In the genomic region with DNA sequence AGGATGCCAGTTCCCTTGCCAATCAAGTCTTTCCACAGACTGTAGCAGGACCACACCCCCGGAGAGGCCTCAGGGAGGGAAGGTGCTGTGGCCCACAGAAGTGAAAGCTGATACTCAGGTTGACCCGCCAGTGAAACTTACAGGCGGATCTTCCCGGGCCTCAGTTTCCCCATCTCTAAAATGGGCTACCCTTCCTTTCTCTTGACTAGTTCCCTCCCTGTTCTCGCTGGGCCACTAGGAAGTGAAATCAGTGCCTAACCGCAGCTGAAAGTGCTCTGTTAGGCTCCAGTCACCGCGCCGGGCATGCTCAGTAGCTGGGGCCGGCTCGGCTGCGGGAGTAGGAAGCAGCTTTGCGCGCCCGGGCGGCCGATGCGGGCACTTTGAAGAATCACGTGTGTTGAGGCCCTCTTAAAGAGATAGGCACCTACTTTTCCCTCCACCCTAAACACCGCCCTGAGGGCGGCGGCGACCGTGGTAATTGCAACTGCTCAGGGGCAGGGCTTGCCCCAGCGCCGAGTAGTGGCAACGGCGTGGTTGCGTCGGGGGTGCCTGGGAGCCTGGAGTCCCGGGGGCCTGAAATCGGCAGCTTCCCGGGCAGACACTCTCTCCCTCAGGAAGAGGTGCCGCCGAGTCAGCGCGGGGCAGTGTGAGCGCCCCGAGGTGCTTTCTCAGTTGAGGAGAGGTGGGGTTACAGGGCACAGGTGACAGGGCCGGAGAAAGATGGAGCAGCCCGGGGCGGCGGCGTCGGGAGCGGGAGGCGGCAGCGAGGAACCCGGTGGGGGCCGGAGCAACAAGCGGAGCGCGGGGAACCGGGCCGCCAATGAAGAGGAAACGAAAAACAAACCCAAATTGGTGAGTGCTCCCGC, we compare ENCODE assay signal across 8 cellular contexts. TPM values are rescaled to one million over a fixed set of nuclear protein-coding genes. Genes with fewer than 3 reads are reported as not detected.
DNase-seq lines count a peak whose midpoint lies in the region; ATAC-seq and TF ChIP-seq lines count a peak whose summit lies in the region.

A gene (plus strand): TSS at position 504 of the 866 bp plus-strand sequence.

- H3K4me1 ChIP-seq in heart left ventricle, result peaks cover 0 to 12% (median under 1%) of the 10 kb centered on the region in 12 donors

- TF ChIP-seq CTCF in heart left ventricle (IDR thresholded peaks at IDR 0.05) (peak in 6 of 12 donors; percentile 7 to 25 (median 18)), type B pancreatic cell (conservative IDR thresholded peaks at IDR 0.05) (peak; percentile 52)

- H3K27me3 Mint-ChIP-seq in activated naive CD8-positive, alpha-beta T cell treated with anti-CD3 and anti-CD28 coated beads, Interleukin-2, amount 50 U/mL, for 24 hours, result no peaks in the 10 kb centered on the region
- H3K27me3 Mint-ChIP-seq in type B pancreatic cell, result no peaks in the 10 kb centered on the region

- peak within 1 kb of the TSS; percentile 54 to 96 (median 80) for H3K4me3 ChIP-seq in heart left ventricle

- no peaks in the 10 kb centered on the region for H3K9me3 Mint-ChIP-seq in activated naive CD8-positive, alpha-beta T cell treated with anti-CD3 and anti-CD28 coated beads, Interleukin-2, amount 50 U/mL, for 24 hours
- no peaks in the 10 kb centered on the region for H3K9me3 Mint-ChIP-seq in type B pancreatic cell

- peak in 1 of 2 donors; percentile 24 for TF ChIP-seq POLR2A in heart left ventricle (IDR thresholded peaks at IDR 0.05)

- H3K27ac ChIP-seq in heart left ventricle, result peak within 1 kb of the TSS; percentile 65 to 86 (median 79)

- peaks cover 0 to 31% (median 0%) of the 10 kb centered on the region in 9 donors for H3K27me3 ChIP-seq in heart left ventricle

- 1 to 14% (median 7%) methylated on average over 53 to 57 of the region's 57 CpGs for WGBS in heart left ventricle, 4 donors

- peaks cover 27% of the 10 kb centered on the region for H3K4me1 Mint-ChIP-seq in activated naive CD8-positive, alpha-beta T cell treated with anti-CD3 and anti-CD28 coated beads, Interleukin-2, amount 50 U/mL, for 24 hours
- H3K4me1 Mint-ChIP-seq in type B pancreatic cell (ENCODE audit: unreplicated experiment), result peaks cover 3% of the 10 kb centered on the region

- peak; percentile 80 for DNase-seq in D341Med (ENCODE audit: low spot score)
- peak; percentile 83 for DNase-seq in HT1080 (ENCODE audit: low read depth)
- DNase-seq in activated naive CD8-positive, alpha-beta T cell treated with anti-CD3 and anti-CD28 coated beads, Interleukin-2, amount 50 U/mL, for 24 hours, result peak; percentile 68
- DNase-seq in heart left ventricle, result peak; percentile 65 to 87 (median 78)
- DNase-seq in posterior vena cava (ENCODE audit: low spot score), result peak; percentile 94
- peak; percentile 88 for DNase-seq in type B pancreatic cell (ENCODE audit: extremely low spot score, unreplicated experiment)

- intact Hi-C loops in heart left ventricle (cut with DNase I) (loop anchor here in 3 of 10 donors (5.0 to 10.0 kb wide), 3 partner anchors 80 to 312 kb away; no protein-coding TSS in a partner anchor), posterior vena cava (cut with DNase I) (no loop called here)

- H3K36me3 Mint-ChIP-seq in activated naive CD8-positive, alpha-beta T cell treated with anti-CD3 and anti-CD28 coated beads, Interleukin-2, amount 50 U/mL, for 24 hours (ENCODE audit: low read depth), result no peaks in the 10 kb centered on the region
- peaks cover 4% of the 10 kb centered on the region for H3K36me3 Mint-ChIP-seq in type B pancreatic cell

- H3K4me3 Mint-ChIP-seq in activated naive CD8-positive, alpha-beta T cell treated with anti-CD3 and anti-CD28 coated beads, Interleukin-2, amount 50 U/mL, for 24 hours, result peak within 1 kb of the TSS; percentile 86
- H3K4me3 Mint-ChIP-seq in type B pancreatic cell, result peak within 1 kb of the TSS; percentile 98

- no peaks in the 10 kb centered on the region for H3K36me3 ChIP-seq in heart left ventricle

- H3K9me3 ChIP-seq in heart left ventricle, result no peaks in the 10 kb centered on the region

- ATAC-seq in GM21381 (IDR thresholded peaks at IDR 0.05; ENCODE audit: unreplicated experiment), result peak; percentile 78
- ATAC-seq in SK-N-SH treated with all-trans-retinoic acid at 6 μM for 48 hours, result peak; percentile 94
- ATAC-seq in activated naive CD8-positive, alpha-beta T cell treated with anti-CD3 and anti-CD28 coated beads, Interleukin-2, amount 50 U/mL, for 24 hours, result peak; percentile 86
- peak; percentile 84 to 96 (median 95) for ATAC-seq in heart left ventricle

- H3K27ac Mint-ChIP-seq in activated naive CD8-positive, alpha-beta T cell treated with anti-CD3 and anti-CD28 coated beads, Interleukin-2, amount 50 U/mL, for 24 hours, result peak within 1 kb of the TSS; percentile 87
- peak within 1 kb of the TSS; percentile 88 for H3K27ac Mint-ChIP-seq in type B pancreatic cell

TF ChIP-seq in SK-N-SH treated with all-trans-retinoic acid at 6 μM for 48 hours, 23 proteins besides CTCF, POLR2A, EP300 and RAD21:
- TF ChIP-seq ISL1 (CRISPR knock-in tag; IDR thresholded peaks at IDR 0.05) (no peak), ZC3H10 (CRISPR knock-in tag; IDR thresholded peaks at IDR 0.05) (no peak), GLIS3 (CRISPR knock-in tag; IDR thresholded peaks at IDR 0.05) (no peak), TOX (CRISPR knock-in tag; IDR thresholded peaks at IDR 0.05; ENCODE audit: borderline replicate concordance) (no peak)
- TF ChIP-seq, protein P1, sequence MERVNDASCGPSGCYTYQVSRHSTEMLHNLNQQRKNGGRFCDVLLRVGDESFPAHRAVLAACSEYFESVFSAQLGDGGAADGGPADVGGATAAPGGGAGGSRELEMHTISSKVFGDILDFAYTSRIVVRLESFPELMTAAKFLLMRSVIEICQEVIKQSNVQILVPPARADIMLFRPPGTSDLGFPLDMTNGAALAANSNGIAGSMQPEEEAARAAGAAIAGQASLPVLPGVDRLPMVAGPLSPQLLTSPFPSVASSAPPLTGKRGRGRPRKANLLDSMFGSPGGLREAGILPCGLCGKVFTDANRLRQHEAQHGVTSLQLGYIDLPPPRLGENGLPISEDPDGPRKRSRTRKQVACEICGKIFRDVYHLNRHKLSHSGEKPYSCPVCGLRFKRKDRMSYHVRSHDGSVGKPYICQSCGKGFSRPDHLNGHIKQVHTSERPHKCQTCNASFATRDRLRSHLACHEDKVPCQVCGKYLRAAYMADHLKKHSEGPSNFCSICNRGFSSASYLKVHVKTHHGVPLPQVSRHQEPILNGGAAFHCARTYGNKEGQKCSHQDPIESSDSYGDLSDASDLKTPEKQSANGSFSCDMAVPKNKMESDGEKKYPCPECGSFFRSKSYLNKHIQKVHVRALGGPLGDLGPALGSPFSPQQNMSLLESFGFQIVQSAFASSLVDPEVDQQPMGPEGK (CRISPR knock-in tag; IDR thresholded peaks at IDR 0.05; ENCODE audit: borderline replicate concordance), result 0 out of 2 replicates have a peak, but pooled peaks have one; percentile 38

RNA-seq across cellular contexts. Expression of the gene that starts here (rescaled TPM):
- 5.4 and 7.6 TPM in 2 replicates for total RNA-seq in HT1080 (2014; rRNA removed; shearing (Covaris generic))
- 5.0 and 6.7 TPM in 2 replicates for polyA plus RNA-seq in HT1080 (2015; cell fraction: cytosol; rRNA removed)
- polyA plus RNA-seq in HT1080 (2015; cell fraction: nucleus; rRNA removed), result 10.2 and 10.3 TPM in 2 replicates
- total RNA-seq in heart left ventricle (10 to 100 TPM in 8 of 9 donors, 1 to 10 TPM in 1; 9.0 to 18.8 (median 14.3) TPM), posterior vena cava (10 to 100 TPM; 39.5 to 53.1 TPM), type B pancreatic cell (ENCODE audit: low replicate concordance) (17.7 and 18.9 TPM in 2 replicates)
- polyA plus RNA-seq in heart left ventricle, result 1 to 10 TPM; 3.7 TPM

Comparison
In these comparisons a context has a peak if more than half of its experiments do, and no peak if none do; other contexts are left out.
1. Peak in every context shown above with its lines: DNase-seq, ATAC-seq, H3K4me3 ChIP-seq and H3K27ac ChIP-seq.